Comparison of ENCODE assay signal across 8 cellular contexts in genomic region chr21:33587792-33588484, GRCh38.
A peak's percentile ranks its signal among the peaks of the same experiment; 100 is the strongest.
DNase-seq lines count a peak whose midpoint lies in the region; ATAC-seq lines count a peak whose summit lies in the region.

No MANE protein-coding gene starts in this region.

- peak; percentile 7 for ATAC-seq in GM18861 (IDR thresholded peaks at IDR 0.05; ENCODE audit: unreplicated experiment)
- ATAC-seq in HG03097 (IDR thresholded peaks at IDR 0.05; ENCODE audit: low FRiP score, unreplicated experiment): peak; percentile 46
- ATAC-seq in GM21423 (IDR thresholded peaks at IDR 0.05; ENCODE audit: unreplicated experiment): no peak

- DNase-seq in COR-L47 (lab: John Stamatoyannopoulos, UW): peak; percentile 57
- DNase-seq in OCI-M1 (lab: John Stamatoyannopoulos, UW): peak; percentile 73
- DNase-seq in cerebellar cortex (ENCODE audit: low spot score): peak; percentile 28
- DNase-seq in kidney glomerular epithelial cell (lab: John Stamatoyannopoulos, UW): peak; percentile 9
- peak; percentile 4 to 6 for DNase-seq in stimulated activated CD4-positive, alpha-beta T cell treated with anti-CD3 and anti-CD28 coated beads, Interleukin-2, amount 100 ng/mL, for 48 hours

Comparison
In these comparisons a context has a peak if more than half of its experiments do, and no peak if none do; other contexts are left out.
1. DNase-seq: peak in every context shown above with its lines; median percentile 73 in OCI-M1; 57 in COR-L47; 28 in cerebellar cortex; 9 in kidney glomerular epithelial cell; 5 in stimulated activated CD4-positive, alpha-beta T cell treated with anti-CD3 and anti-CD28 coated beads, Interleukin-2, amount 100 ng/mL, for 48 hours.